In the genomic region with DNA sequence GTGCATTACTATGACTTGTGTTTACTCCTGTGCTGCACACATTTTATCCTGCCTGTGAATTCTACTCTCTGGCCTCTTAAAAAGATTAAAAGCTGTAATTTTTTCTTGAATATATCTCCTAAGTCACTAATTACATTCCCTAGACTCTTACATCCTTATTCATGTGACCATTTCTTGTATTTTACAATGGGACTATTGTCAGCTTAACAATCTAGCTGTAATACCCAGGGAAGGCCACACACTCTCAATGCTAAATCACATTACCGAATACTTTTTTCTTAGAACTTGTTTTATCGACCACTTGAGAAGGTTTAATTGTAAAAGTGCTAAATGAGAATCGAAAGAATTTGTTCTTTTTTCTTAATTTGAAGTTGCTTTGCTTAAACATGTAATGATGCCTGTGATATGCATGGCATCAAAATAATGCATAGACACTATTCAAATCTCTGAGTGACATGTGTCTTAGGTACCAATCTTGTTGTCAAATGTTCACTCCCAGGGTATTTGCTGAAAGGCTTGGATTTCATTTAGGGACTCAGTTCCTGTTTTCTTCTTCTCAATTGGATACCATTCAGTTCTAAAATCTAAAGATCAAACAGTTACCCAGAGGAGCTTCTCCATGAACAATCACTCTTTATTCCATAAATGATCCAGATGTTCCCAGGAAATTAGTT, we compare ENCODE assay signal across 27 cellular contexts.
"Had no signal": no experiment of that assay in that cellular context is flagged by ENCODE, and none has a peak within 500 bp of the region (broad histone marks: within the 10 kb centered on the region; RNA-seq: fewer than 3 reads in every experiment).

No MANE protein-coding gene starts in this region.

- H3K4me3 ChIP-seq: colonic mucosa, esophagus squamous epithelium, gastrocnemius medialis, smooth muscle cell, suprapubic skin, tibial artery had no signal

- H3K27ac Mint-ChIP-seq: activated naive CD8-positive, alpha-beta T cell; memory B cell; naive thymus-derived CD8-positive, alpha-beta T cell; progenitor cell of endocrine pancreas; stimulated activated memory B cell treated with anti-CD40 and anti-IgM and Interleukin-4, amounts not matched to agents 10 μg/mL and 1 μg/mL and 100 μg/mL, for 72 hours; stimulated activated naive CD8-positive, alpha-beta T cell treated with anti-CD3 and anti-CD28 coated beads, Interleukin-15, amount 100 ng/mL, for 72 hours had no signal

- H3K27me3 Mint-ChIP-seq: activated naive CD8-positive, alpha-beta T cell; memory B cell; naive thymus-derived CD8-positive, alpha-beta T cell; progenitor cell of endocrine pancreas; stimulated activated memory B cell treated with anti-CD40 and anti-IgM and Interleukin-4, amounts not matched to agents 10 μg/mL and 1 μg/mL and 100 μg/mL, for 72 hours; stimulated activated naive CD8-positive, alpha-beta T cell treated with anti-CD3 and anti-CD28 coated beads, Interleukin-15, amount 100 ng/mL, for 72 hours had no signal

- H3K4me1 Mint-ChIP-seq: memory B cell; naive thymus-derived CD8-positive, alpha-beta T cell; stimulated activated memory B cell treated with anti-CD40 and anti-IgM and Interleukin-4, amounts not matched to agents 10 μg/mL and 1 μg/mL and 100 μg/mL, for 72 hours; stimulated activated naive CD8-positive, alpha-beta T cell treated with anti-CD3 and anti-CD28 coated beads, Interleukin-15, amount 100 ng/mL, for 72 hours had no signal

- DNase-seq: activated CD4-positive, alpha-beta T cell treated with anti-CD3 and anti-CD28 coated beads for 4 hours; activated CD4-positive, alpha-beta T cell treated with anti-CD3 and anti-CD28 coated beads, Interleukin-2, amount 50 U/mL, for 48 hours; activated CD8-positive, alpha-beta memory T cell treated with anti-CD3 and anti-CD28 coated beads for 24 hours; activated effector memory CD4-positive, alpha-beta T cell treated with Interleukin-2 at 50 U/mL for 16 hours; activated naive CD4-positive, alpha-beta T cell treated with Interleukin-2 at 50 U/mL for 16 hours; cerebellar nuclear complex; colonic mucosa; effector CD8-positive, alpha-beta T cell; esophagus squamous epithelium; gastrocnemius medialis; head of caudate nucleus; kidney; left colon; naive thymus-derived CD8-positive, alpha-beta T cell; retina; stimulated activated CD4-positive, alpha-beta T cell treated with anti-CD3 and anti-CD28 coated beads, Interleukin-1b, Interleukin-23, amount 100 ng/mL, for 48 hours; stimulated activated CD4-positive, alpha-beta T cell treated with anti-CD3 and anti-CD28 coated beads, Interleukin-4, amount 100 ng/mL, for 4 hours; stimulated activated CD8-positive, alpha-beta memory T cell treated with anti-CD3 and anti-CD28 coated beads, Interleukin-4, amount 100 ng/mL, for 48 hours; stimulated activated naive CD8-positive, alpha-beta T cell treated with anti-CD3 and anti-CD28 coated beads, Interleukin-15, amount 100 ng/mL, for 72 hours; T-helper 1 cell; tibial artery had no signal

- H3K36me3 Mint-ChIP-seq: activated naive CD8-positive, alpha-beta T cell; memory B cell; naive thymus-derived CD8-positive, alpha-beta T cell; stimulated activated memory B cell treated with anti-CD40 and anti-IgM and Interleukin-4, amounts not matched to agents 10 μg/mL and 1 μg/mL and 100 μg/mL, for 72 hours had no signal

- H3K9me3 Mint-ChIP-seq: memory B cell; stimulated activated memory B cell treated with anti-CD40 and anti-IgM and Interleukin-4, amounts not matched to agents 10 μg/mL and 1 μg/mL and 100 μg/mL, for 72 hours; stimulated activated naive CD8-positive, alpha-beta T cell treated with anti-CD3 and anti-CD28 coated beads, Interleukin-15, amount 100 ng/mL, for 72 hours had no signal

- H3K4me3 Mint-ChIP-seq: activated naive CD8-positive, alpha-beta T cell; memory B cell; naive thymus-derived CD8-positive, alpha-beta T cell; stimulated activated memory B cell treated with anti-CD40 and anti-IgM and Interleukin-4, amounts not matched to agents 10 μg/mL and 1 μg/mL and 100 μg/mL, for 72 hours; stimulated activated naive CD8-positive, alpha-beta T cell treated with anti-CD3 and anti-CD28 coated beads, Interleukin-15, amount 100 ng/mL, for 72 hours had no signal
